ENCODE assay signal across 17 cellular contexts in the genomic region with DNA sequence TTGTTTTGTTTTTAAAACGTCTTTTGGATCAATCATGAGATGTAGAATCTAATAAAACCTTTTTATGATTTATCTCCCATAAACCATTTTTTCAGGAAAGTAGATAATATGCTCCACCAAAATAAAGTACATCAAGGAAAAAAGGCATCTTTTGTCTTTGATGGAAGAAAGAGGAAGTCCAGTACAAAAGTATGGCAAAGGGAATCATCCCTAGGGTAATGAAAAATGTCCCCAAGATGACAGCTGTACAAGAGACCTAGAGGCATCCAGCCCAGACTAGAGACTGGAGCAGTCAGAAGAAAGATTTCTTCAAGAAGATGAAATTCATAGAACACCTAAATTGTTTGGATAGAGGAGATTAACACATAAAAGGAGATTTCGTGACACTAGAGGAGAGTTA. TPM values are rescaled to one million over a fixed set of nuclear protein-coding genes. Genes with fewer than 3 reads are reported as not detected.
A peak's percentile ranks its signal among the peaks of the same experiment; 100 is the strongest.
DNase-seq lines count a peak whose midpoint lies in the region; ATAC-seq and TF ChIP-seq lines count a peak whose summit lies in the region.
"Had no signal": no experiment of that assay in that cellular context is flagged by ENCODE, and none has a peak within 500 bp of the region (broad histone marks: within the 10 kb centered on the region; RNA-seq: fewer than 3 reads in every experiment).

No MANE protein-coding gene starts in this region.

- H3K4me3 ChIP-seq in NB4 (ENCODE audit: low read depth, low read length): no peak overlapping the region
- H3K4me3 ChIP-seq: BLaER1 treated with 17β-estradiol and CSF1 and Interleukin-3, amounts not matched to agents 10 nM and 100 nM had no signal

- peaks cover 47% of the 10 kb centered on the region for H3K4me1 Mint-ChIP-seq in activated T-cell treated with anti-CD3 and anti-CD28 coated beads, Interleukin-2, amount 50 U/mL, for 72 hours (ENCODE audit: low read depth)
- peaks cover 29% of the 10 kb centered on the region for H3K4me1 Mint-ChIP-seq in activated T-cell treated with anti-CD3 and anti-CD28 coated beads, Interleukin-2, amount 50 U/mL, for 24 hours (ENCODE audit: low read depth)
- H3K4me1 Mint-ChIP-seq in activated T-helper 17 cell treated with anti-CD3 and anti-CD28 coated beads, Interleukin-2, amount 50 U/mL, for 72 hours: peaks cover 11% of the 10 kb centered on the region

- peaks cover 15 to 52% of the 10 kb centered on the region in 2 donors for H3K36me3 Mint-ChIP-seq in activated T-cell treated with anti-CD3 and anti-CD28 coated beads, Interleukin-2, amount 50 U/mL, for 72 hours (ENCODE audit: insufficient read depth in 2 of 2)
- H3K36me3 Mint-ChIP-seq in activated T-cell treated with anti-CD3 and anti-CD28 coated beads, Interleukin-2, amount 50 U/mL, for 24 hours (ENCODE audit: low read depth): peaks cover 81% of the 10 kb centered on the region
- peaks cover 61% of the 10 kb centered on the region for H3K36me3 Mint-ChIP-seq in activated T-helper 17 cell treated with anti-CD3 and anti-CD28 coated beads, Interleukin-2, amount 50 U/mL, for 72 hours (ENCODE audit: low read depth)
- H3K36me3 Mint-ChIP-seq: CD8-positive, alpha-beta T cell had no signal

- no peak for ATAC-seq in activated T-cell treated with anti-CD3 and anti-CD28 coated beads, Interleukin-2, amount 50 U/mL, for 72 hours (replicated peaks in 1 of 2)
- no peak for ATAC-seq in activated T-helper 17 cell treated with anti-CD3 and anti-CD28 coated beads, Interleukin-2, amount 50 U/mL, for 72 hours (replicated peaks)
- no peak for ATAC-seq in GM21367 (IDR thresholded peaks at IDR 0.05; ENCODE audit: unreplicated experiment)
- ATAC-seq: CD8-positive, alpha-beta T cell had no signal

- peaks cover 0 to 2% of the 10 kb centered on the region in 2 donors for H3K9me3 Mint-ChIP-seq in activated T-cell treated with anti-CD3 and anti-CD28 coated beads, Interleukin-2, amount 50 U/mL, for 72 hours
- no peaks in the 10 kb centered on the region for H3K9me3 Mint-ChIP-seq in activated T-cell treated with anti-CD3 and anti-CD28 coated beads, Interleukin-2, amount 50 U/mL, for 24 hours
- H3K9me3 Mint-ChIP-seq in activated T-helper 17 cell treated with anti-CD3 and anti-CD28 coated beads, Interleukin-2, amount 50 U/mL, for 72 hours: no peaks in the 10 kb centered on the region
- H3K9me3 Mint-ChIP-seq: CD4-positive, alpha-beta T cell; CD8-positive, alpha-beta T cell had no signal

- DNase-seq in activated T-cell treated with anti-CD3 and anti-CD28 coated beads, Interleukin-2, amount 50 U/mL, for 72 hours: no peak
- DNase-seq in activated T-cell treated with anti-CD3 and anti-CD28 coated beads, Interleukin-2, amount 50 U/mL, for 24 hours: no peak
- DNase-seq in NB4 (ENCODE audit: low read depth) (peak; percentile 50), anterior cingulate cortex (lab: John Stamatoyannopoulos, UW) (no peak), UCSD-AML1 (lab: John Stamatoyannopoulos, UW; ENCODE audit: unreplicated experiment) (no peak)
- DNase-seq: 8988T; ACHN; BE2C; Caco-2; Calu3; CD4-positive, alpha-beta T cell; CD8-positive, alpha-beta T cell; DMS79 treated with DMSO at 0.1 percent for 48 hours; GF-D8 had no signal

- H3K4me3 Mint-ChIP-seq in activated T-cell treated with anti-CD3 and anti-CD28 coated beads, Interleukin-2, amount 50 U/mL, for 72 hours: no peak overlapping the region
- no peak overlapping the region for H3K4me3 Mint-ChIP-seq in activated T-cell treated with anti-CD3 and anti-CD28 coated beads, Interleukin-2, amount 50 U/mL, for 24 hours
- no peak overlapping the region for H3K4me3 Mint-ChIP-seq in activated T-helper 17 cell treated with anti-CD3 and anti-CD28 coated beads, Interleukin-2, amount 50 U/mL, for 72 hours
- H3K4me3 Mint-ChIP-seq: CD4-positive, alpha-beta T cell; CD8-positive, alpha-beta T cell had no signal

- no peak for TF ChIP-seq POLR2A in NB4 (IDR thresholded peaks at IDR 0.05; ENCODE audit: extremely low read depth, insufficient read length)

- TF ChIP-seq CTCF in NB4 (IDR thresholded peaks at IDR 0.05; ENCODE audit: low read depth, low read length): no peak

- peak overlapping the region; percentile 4 for H3K27ac Mint-ChIP-seq in activated T-cell treated with anti-CD3 and anti-CD28 coated beads, Interleukin-2, amount 50 U/mL, for 72 hours
- H3K27ac Mint-ChIP-seq in activated T-cell treated with anti-CD3 and anti-CD28 coated beads, Interleukin-2, amount 50 U/mL, for 24 hours: no peak overlapping the region
- peak overlapping the region; percentile 21 for H3K27ac Mint-ChIP-seq in activated T-helper 17 cell treated with anti-CD3 and anti-CD28 coated beads, Interleukin-2, amount 50 U/mL, for 72 hours
- H3K27ac Mint-ChIP-seq: CD4-positive, alpha-beta T cell; CD8-positive, alpha-beta T cell had no signal

- H3K27me3 Mint-ChIP-seq in activated T-cell treated with anti-CD3 and anti-CD28 coated beads, Interleukin-2, amount 50 U/mL, for 72 hours (ENCODE audit: low read depth): no peaks in the 10 kb centered on the region
- H3K27me3 Mint-ChIP-seq in activated T-cell treated with anti-CD3 and anti-CD28 coated beads, Interleukin-2, amount 50 U/mL, for 24 hours: no peaks in the 10 kb centered on the region
- no peaks in the 10 kb centered on the region for H3K27me3 Mint-ChIP-seq in activated T-helper 17 cell treated with anti-CD3 and anti-CD28 coated beads, Interleukin-2, amount 50 U/mL, for 72 hours
- H3K27me3 Mint-ChIP-seq: CD4-positive, alpha-beta T cell had no signal

RNA-seq across cellular contexts. Expression of gene GFI1, which starts 32.3 kb away (rescaled TPM):
- 100 to 1,000 TPM in 1 of 2 donors, 10 to 100 TPM in 1; 96.5 to 117 TPM for total RNA-seq in activated T-cell treated with anti-CD3 and anti-CD28 coated beads, Interleukin-2, amount 50 U/mL, for 72 hours
- 10 to 100 TPM; 33.0 to 38.6 TPM for total RNA-seq in activated T-helper 17 cell treated with anti-CD3 and anti-CD28 coated beads, Interleukin-2, amount 50 U/mL, for 72 hours
